ENCODE assay signal across 8 cellular contexts in genomic region chr11:62054484-62055121, GRCh38.
DNase-seq lines count a peak whose midpoint lies in the region; ATAC-seq and TF ChIP-seq lines count a peak whose summit lies in the region.

No MANE protein-coding gene starts in this region.

- no peaks in the 10 kb centered on the region for H3K4me1 Mint-ChIP-seq in CD8-positive, alpha-beta memory T cell
- H3K4me1 Mint-ChIP-seq in H9: peaks cover 10 to 24% of the 10 kb centered on the region in 2 experiments

- DNase-seq in CD8-positive, alpha-beta memory T cell: peak in 3 of 5 donors; percentile 3 to 50 (median 20)
- DNase-seq in H9: peak; percentile 47
- no peak for DNase-seq in RWPE2 (ENCODE audit: low spot score)
- no peak for DNase-seq in kidney epithelial cell (ENCODE audit: low read depth)
- DNase-seq in foreskin melanocyte: no peak
- no peak for DNase-seq in hypothalamus (lab: John Stamatoyannopoulos, UW)
- no peak for DNase-seq in GM19240 (ENCODE audit: insufficient read length, low spot score)

- H3K27me3 ChIP-seq in CD8-positive, alpha-beta memory T cell (ENCODE audit: insufficient read depth, low read length, poor library complexity, severe bottlenecking): no peaks in the 10 kb centered on the region
- H3K27me3 ChIP-seq in H9 (ENCODE audit: insufficient read depth, low read length) (no peaks in the 10 kb centered on the region), RWPE2 (ENCODE audit: insufficient read depth, poor library complexity, severe bottlenecking) (no peaks in the 10 kb centered on the region), kidney epithelial cell (ENCODE audit: control insufficient read depth, insufficient read depth, low read length) (no peaks in the 10 kb centered on the region)

- H3K23me2 ChIP-seq in H9 (ENCODE audit: insufficient read length, low read depth, low read length, poor library complexity, severe bottlenecking): no peaks in the 10 kb centered on the region

- no peaks in the 10 kb centered on the region for H3K4me1 ChIP-seq in CD8-positive, alpha-beta memory T cell (ENCODE audit: insufficient read depth, low read length)
- H3K4me1 ChIP-seq in H9 (ENCODE audit: insufficient read depth, low read length) (no peaks in the 10 kb centered on the region), RWPE2 (ENCODE audit: insufficient read depth, poor library complexity, severe bottlenecking) (no peaks in the 10 kb centered on the region)

- no peak overlapping the region for H3K4me2 ChIP-seq in H9 (ENCODE audit: insufficient read depth, insufficient read length, low read length)

- no peak overlapping the region for H2BK120ac ChIP-seq in H9 (ENCODE audit: low read depth, low read length, poor library complexity, severe bottlenecking)

- TF ChIP-seq CTCF in H9 (conservative IDR thresholded peaks at IDR 0.05) (peak; percentile 64), RWPE2 (IDR thresholded peaks at IDR 0.05; ENCODE audit: poor library complexity, severe bottlenecking) (peak; percentile 78), kidney epithelial cell (IDR thresholded peaks at IDR 0.05; ENCODE audit: insufficient read depth, low read length, poor library complexity, severe bottlenecking) (peak; percentile 22)

- H3K23ac ChIP-seq in H9 (ENCODE audit: insufficient read length, low read depth, low read length): no peak overlapping the region

- peak overlapping the region in 1 of 8 donors; percentile 24 for H3K27ac Mint-ChIP-seq in CD8-positive, alpha-beta memory T cell
- H3K27ac Mint-ChIP-seq in H9: no peak overlapping the region

- H3K36me3 ChIP-seq in CD8-positive, alpha-beta memory T cell (ENCODE audit: insufficient read depth, low read length): no peaks in the 10 kb centered on the region
- H3K36me3 ChIP-seq in RWPE2 (ENCODE audit: low read depth) (no peaks in the 10 kb centered on the region), kidney epithelial cell (ENCODE audit: control insufficient read depth, insufficient read depth, low read length) (no peaks in the 10 kb centered on the region)

- no peak overlapping the region for H2AFZ ChIP-seq in H9 (ENCODE audit: low read length)

- no peak overlapping the region for H2BK5ac ChIP-seq in H9 (ENCODE audit: insufficient read length, low read length)

- H3K4me3 Mint-ChIP-seq in CD8-positive, alpha-beta memory T cell: no peak overlapping the region
- no peak overlapping the region; a peak in 1 of 5 replicates for H3K4me3 Mint-ChIP-seq in H9

- H4K8ac ChIP-seq in H9 (replicated peaks; ENCODE audit: insufficient read length, low read depth, low read length): no peak overlapping the region

- H2BK12ac ChIP-seq in H9 (ENCODE audit: insufficient read length, low read depth, low read length): no peak overlapping the region

- H3T11ph ChIP-seq in H9 (ENCODE audit: low read length): no peak overlapping the region

- H4K5ac ChIP-seq in H9 (ENCODE audit: insufficient read length, low read depth, low read length): no peak overlapping the region

- H3K27me3 Mint-ChIP-seq in CD8-positive, alpha-beta memory T cell: peaks cover 4 to 7% of the 10 kb centered on the region in 2 donors
- no peaks in the 10 kb centered on the region; the same call in 1 of the 2 replicates for H3K27me3 Mint-ChIP-seq in H9 (ENCODE audit: low read depth)

- no peak overlapping the region for H3K9ac ChIP-seq in H9 (ENCODE audit: extremely low read depth, insufficient read length, low read length)

- no peak overlapping the region for H3K56ac ChIP-seq in H9 (ENCODE audit: insufficient read length, low read depth, low read length)

- H3K9me3 ChIP-seq in CD8-positive, alpha-beta memory T cell (ENCODE audit: low read length): no peaks in the 10 kb centered on the region
- H3K9me3 ChIP-seq in H9 (ENCODE audit: control insufficient read depth, low read depth, low read length) (no peaks in the 10 kb centered on the region), RWPE2 (ENCODE audit: severe bottlenecking) (no peaks in the 10 kb centered on the region)

- H2AK5ac ChIP-seq in H9 (ENCODE audit: insufficient read length, low read length): no peak overlapping the region

- peak; percentile 79 for ATAC-seq in RWPE2 (ENCODE audit: low read depth)
- ATAC-seq in HG02763 (IDR thresholded peaks at IDR 0.05; ENCODE audit: unreplicated experiment): no peak

- no peaks in the 10 kb centered on the region for H3K79me2 ChIP-seq in H9 (ENCODE audit: insufficient read depth, low read length)

- no peak overlapping the region for H2BK15ac ChIP-seq in H9 (ENCODE audit: low read depth, low read length)

- H3K27ac ChIP-seq in CD8-positive, alpha-beta memory T cell (ENCODE audit: low read depth, low read length): no peak overlapping the region
- H3K27ac ChIP-seq in H9 (ENCODE audit: insufficient read length, low read depth, low read length) (no peak overlapping the region), RWPE2 (ENCODE audit: poor library complexity, severe bottlenecking) (no peak overlapping the region)

- no peaks in the 10 kb centered on the region for H3K9me3 Mint-ChIP-seq in CD8-positive, alpha-beta memory T cell
- H3K9me3 Mint-ChIP-seq in H9: peaks cover 0 to 4% of the 10 kb centered on the region in 2 experiments; a peak in 3 of 5 replicates

- CTCF ChIA-PET in CD8-positive, alpha-beta memory T cell (lab: Charles Lee): no interaction called here

- no peak overlapping the region for H3K4me3 ChIP-seq in CD8-positive, alpha-beta memory T cell (ENCODE audit: low read length)
- H3K4me3 ChIP-seq in RWPE2 (ENCODE audit: severe bottlenecking) (no peak overlapping the region), kidney epithelial cell (ENCODE audit: low read depth, low read length) (no peak overlapping the region)

- H3K14ac ChIP-seq in H9 (ENCODE audit: insufficient read depth, low read length): no peak overlapping the region

- no peak overlapping the region for H3K4ac ChIP-seq in H9 (ENCODE audit: low read depth, low read length)

- H2BK20ac ChIP-seq in H9 (ENCODE audit: low read depth, low read length, poor library complexity, severe bottlenecking): no peak overlapping the region

- H4K20me1 ChIP-seq in H9 (ENCODE audit: control insufficient read depth, insufficient read depth, insufficient read length): no peaks in the 10 kb centered on the region

- POLR2A ChIA-PET in CD8-positive, alpha-beta memory T cell (lab: Charles Lee): no interaction called here

- no peaks in the 10 kb centered on the region for H3K79me1 ChIP-seq in H9 (ENCODE audit: insufficient read depth, low read depth, low read length, poor library complexity, severe bottlenecking)

- no peak overlapping the region for H4K91ac ChIP-seq in H9 (ENCODE audit: insufficient read length, low read depth, low read length)

- no CpG with 5 or more reads among the region's 8 CpGs for WGBS in H9 (ENCODE audit: extremely low coverage, insufficient read length, low lambda C conversion rate)

- H3K18ac ChIP-seq in H9 (ENCODE audit: insufficient read length, low read depth, low read length): no peak overlapping the region

- no peaks in the 10 kb centered on the region for H3K36me3 Mint-ChIP-seq in CD8-positive, alpha-beta memory T cell
- no peaks in the 10 kb centered on the region; a peak in 1 of 7 replicates for H3K36me3 Mint-ChIP-seq in H9 (ENCODE audit: insufficient read depth in 1 of 3, low read depth in 3 of 3)

Comparison
In these comparisons a context has a peak if more than half of its experiments do, and no peak if none do; other contexts are left out.
1. DNase-seq: peak in CD8-positive, alpha-beta memory T cell (3 of 5) and H9 (single experiment); none in RWPE2 (single experiment), kidney epithelial cell (single experiment), foreskin melanocyte (single experiment), hypothalamus (0 of 51) and GM19240 (single experiment).
2. CTCF ChIP-seq: peak in every context shown above with its lines; median percentile 78 in RWPE2; 64 in H9; 22 in kidney epithelial cell.